ENCODE assay signal across 13 cellular contexts in genomic region chr14:99672506-99673327, GRCh38. TPM values are rescaled to one million over a fixed set of nuclear protein-coding genes. Genes with fewer than 3 reads are reported as not detected.
DNase-seq lines count a peak whose midpoint lies in the region; ATAC-seq, FAIRE-seq and TF ChIP-seq lines count a peak whose summit lies in the region.
"Had no signal": no experiment of that assay in that cellular context is flagged by ENCODE, and none has a peak within 500 bp of the region (broad histone marks: within the 10 kb centered on the region; RNA-seq: fewer than 3 reads in every experiment).

No MANE protein-coding gene starts in this region.

- H3K9me3 Mint-ChIP-seq in activated naive CD8-positive, alpha-beta T cell treated with anti-CD3 and anti-CD28 coated beads, Interleukin-2, amount 50 U/mL, for 24 hours, result no peaks in the 10 kb centered on the region

- peaks cover 8% of the 10 kb centered on the region for H3K27me3 Mint-ChIP-seq in activated naive CD8-positive, alpha-beta T cell treated with anti-CD3 and anti-CD28 coated beads, Interleukin-2, amount 50 U/mL, for 24 hours

- ATAC-seq in GM21528 (IDR thresholded peaks at IDR 0.05; ENCODE audit: low FRiP score, unreplicated experiment) (peak; percentile 63), GM19023 (IDR thresholded peaks at IDR 0.05; ENCODE audit: unreplicated experiment) (no peak)
- ATAC-seq in activated naive CD8-positive, alpha-beta T cell treated with anti-CD3 and anti-CD28 coated beads, Interleukin-2, amount 50 U/mL, for 24 hours, result no peak

- H3K36me3 Mint-ChIP-seq in activated naive CD8-positive, alpha-beta T cell treated with anti-CD3 and anti-CD28 coated beads, Interleukin-2, amount 50 U/mL, for 24 hours (ENCODE audit: low read depth), result no peaks in the 10 kb centered on the region

- H3K23me2 ChIP-seq in H1 (ENCODE audit: low read depth, low read length), result no peaks in the 10 kb centered on the region

- H3K4me1 ChIP-seq in BLaER1 (peaks cover 22% of the 10 kb centered on the region), H1 (replicated peaks in 1 of 4; ENCODE audit: control insufficient read depth in 3 of 4, insufficient read depth in 4 of 4, low read length in 3 of 4) (peaks cover 15 to 30% (median 22%) of the 10 kb centered on the region in 4 experiments)

- H3K27ac Mint-ChIP-seq in activated naive CD8-positive, alpha-beta T cell treated with anti-CD3 and anti-CD28 coated beads, Interleukin-2, amount 50 U/mL, for 24 hours, result no peak overlapping the region

- peak overlapping the region; percentile 88; the same call in 1 of the 2 replicates for H2BK15ac ChIP-seq in H1 (ENCODE audit: low read length)

- peaks cover 14% of the 10 kb centered on the region for H3K4me1 Mint-ChIP-seq in activated naive CD8-positive, alpha-beta T cell treated with anti-CD3 and anti-CD28 coated beads, Interleukin-2, amount 50 U/mL, for 24 hours

- H3K4me3 ChIP-seq in BLaER1 (no peak overlapping the region), H1 (ENCODE audit: extremely low read depth in 1 of 4, insufficient read depth in 2 of 4, low read depth in 3 of 4, low read length in 4 of 4) (no peak overlapping the region)
- H3K4me3 ChIP-seq: thoracic aorta had no signal

- H3K9ac ChIP-seq in BLaER1 (peak overlapping the region; percentile 65), H1 (replicated peaks in 1 of 4; ENCODE audit: extremely low read depth in 1 of 4, low read depth in 3 of 4, low read length in 3 of 4) (no peak overlapping the region; a peak in 3 of 7 replicates)

- H2BK20ac ChIP-seq in H1 (ENCODE audit: low read length), result no peak overlapping the region

- no peak for FAIRE-seq in H1 (lab: Jason Lieb, UNC)
- no peak for FAIRE-seq in urothelium cell line (lab: Jason Lieb, UNC)
- FAIRE-seq: keratinocyte had no signal

- no peaks in the 10 kb centered on the region for H3K27me3 ChIP-seq in BLaER1
- no peaks in the 10 kb centered on the region for H3K27me3 ChIP-seq in H1 (replicated peaks in 1 of 4; ENCODE audit: control insufficient read depth in 3 of 4, extremely low read depth in 1 of 4, insufficient read depth in 3 of 4, low read length in 3 of 4)
- H3K27me3 ChIP-seq: dorsolateral prefrontal cortex had no signal

- no peaks in the 10 kb centered on the region for H4K20me1 ChIP-seq in BLaER1
- H4K20me1 ChIP-seq in H1 (replicated peaks in 1 of 2; ENCODE audit: control insufficient read depth in 1 of 2, insufficient read depth in 2 of 2, low read length in 2 of 2), result no peaks in the 10 kb centered on the region

- H4K5ac ChIP-seq in H1 (ENCODE audit: insufficient read length, low read depth, low read length), result no peak overlapping the region

- no peak overlapping the region for H2AFZ ChIP-seq in H1 (ENCODE audit: low read length)

- H3K79me1 ChIP-seq in H1 (ENCODE audit: low read depth, low read length), result no peaks in the 10 kb centered on the region

- no peak for TF ChIP-seq RAD21 in H1 (IDR thresholded peaks at IDR 0.05 in 1 of 2, conservative IDR thresholded peaks at IDR 0.05 in 1 of 2; ENCODE audit: low read depth in 2 of 2, low read length in 2 of 2)

- H3K14ac ChIP-seq in H1 (ENCODE audit: insufficient read length), result no peak overlapping the region

- POLR2A ChIA-PET in H1 (lab: Charles Lee; ENCODE audit: partially characterized antibody), result interaction anchor here (0.8 kb wide), 1 partner anchor 78 kb away, joined by 3 read pairs; no protein-coding TSS in a partner anchor

- no peak overlapping the region for H3K56ac ChIP-seq in H1 (replicated peaks; ENCODE audit: insufficient read length, low read depth, low read length)

- H3K9me3 ChIP-seq in BLaER1 (peaks cover 9% of the 10 kb centered on the region), H1 (ENCODE audit: insufficient read depth in 2 of 2, low read depth in 1 of 2, low read length in 1 of 2) (peaks cover 2 to 6% of the 10 kb centered on the region in 2 experiments; a peak in 2 of 4 replicates)

- no peaks in the 10 kb centered on the region for H3K79me2 ChIP-seq in H1 (ENCODE audit: control insufficient read depth in 1 of 2, insufficient read depth in 2 of 2, low read length in 2 of 2)

- H3K27ac ChIP-seq in BLaER1, result peak overlapping the region; percentile 73
- H3K27ac ChIP-seq in H1 (ENCODE audit: low read depth, low read length), result no peak overlapping the region
- H3K27ac ChIP-seq: C4-2B, thoracic aorta had no signal

- DNase-seq in NOMO-1 (lab: John Stamatoyannopoulos, UW; ENCODE audit: unreplicated experiment in 2 of 2), result peak; percentile 51 to 54
- DNase-seq in H1 (ENCODE audit: low read depth in 1 of 2, low spot score in 2 of 2), result no peak
- no peak for DNase-seq in urothelium cell line (ENCODE audit: low spot score)
- no peak for DNase-seq in activated naive CD8-positive, alpha-beta T cell treated with anti-CD3 and anti-CD28 coated beads, Interleukin-2, amount 50 U/mL, for 24 hours
- no peak for DNase-seq in NCI-H446 treated with DMSO at 0.1 percent for 48 hours (lab: John Stamatoyannopoulos, UW)
- DNase-seq: NCI-H2081 treated with DMSO at 0.1 percent for 48 hours had no signal

- peak overlapping the region; percentile 53; the same call in 1 of the 2 replicates for H2BK12ac ChIP-seq in H1 (ENCODE audit: low read depth, low read length)

- no peak for TF ChIP-seq CTCF in H1 (IDR thresholded peaks at IDR 0.05; ENCODE audit: control extremely low read depth in 1 of 3, insufficient read depth in 1 of 3, low read depth in 1 of 3, low read length in 3 of 3)

- H4K8ac ChIP-seq in H1 (ENCODE audit: extremely low read depth, insufficient read depth, low read length), result peak overlapping the region; percentile 51

- no peak overlapping the region for H2BK120ac ChIP-seq in H1 (replicated peaks; ENCODE audit: low read depth, low read length)

- H3K18ac ChIP-seq in H1 (ENCODE audit: extremely low read depth, low read length), result peak overlapping the region; percentile 51; the same call in 1 of the 2 replicates

- H3K23ac ChIP-seq in H1 (ENCODE audit: insufficient read length), result no peak overlapping the region

- no peak overlapping the region for H3K4me3 Mint-ChIP-seq in activated naive CD8-positive, alpha-beta T cell treated with anti-CD3 and anti-CD28 coated beads, Interleukin-2, amount 50 U/mL, for 24 hours

- H3K4me2 ChIP-seq in BLaER1 (peak overlapping the region; percentile 82), H1 (ENCODE audit: insufficient read depth in 1 of 2, low read depth in 2 of 2, low read length in 2 of 2) (no peak overlapping the region; a peak in 1 of 4 replicates)

- no peak overlapping the region for H3K4ac ChIP-seq in H1 (replicated peaks; ENCODE audit: insufficient read length, low read depth, low read length)

- H2AK5ac ChIP-seq in H1 (ENCODE audit: low read depth, low read length), result peak overlapping the region; percentile 79; the same call in 1 of the 2 replicates

- peaks cover 5% of the 10 kb centered on the region; the same call in 1 of the 2 replicates for H3K36me3 ChIP-seq in BLaER1
- no peaks in the 10 kb centered on the region for H3K36me3 ChIP-seq in H1 (ENCODE audit: control insufficient read depth in 2 of 4, insufficient read depth in 4 of 4, low read length in 3 of 4)
- H3K36me3 ChIP-seq: thoracic aorta had no signal

- TF ChIP-seq EP300 in H1 (IDR thresholded peaks at IDR 0.05; ENCODE audit: borderline replicate concordance in 1 of 2, low read depth in 2 of 2, low read length in 2 of 2), result no peak

- WGBS in H1 (ENCODE audit: extremely low coverage in 1 of 2, insufficient coverage in 1 of 2, insufficient read length in 1 of 2, insufficient replicate concordance in 2 of 2, low coverage in 1 of 2, low lambda C conversion rate in 2 of 2, missing lambda C conversion rate in 1 of 2), 2 experiments, result 83% methylated on average over 10 of the region's 11 CpGs; no CpG with 5 or more reads in 1 of the 2 experiments

- CTCF ChIA-PET in H1 (lab: Charles Lee; ENCODE audit: partially characterized antibody), result interaction anchor here (0.6 to 1.2 kb wide), 5 partner anchors 11 to 79 kb away, joined by 3 to 7 read pairs (median 3); partner anchors contain the start of gene CYP46A1

- TF ChIP-seq POLR2A in H1 (IDR thresholded peaks at IDR 0.05; ENCODE audit: control extremely low read depth in 1 of 2, low read depth in 2 of 2, low read length in 2 of 2), result no peak

- H2BK5ac ChIP-seq in H1 (ENCODE audit: low read depth, low read length), result no peak overlapping the region

- no peak overlapping the region for H4K91ac ChIP-seq in H1 (replicated peaks; ENCODE audit: insufficient read length, low read length)

TF ChIP-seq in H1, 55 proteins besides CTCF, POLR2A, EP300 and RAD21:
- TF ChIP-seq BRCA1 (IDR thresholded peaks at IDR 0.05; ENCODE audit: low read depth, low read length), result no peak
- TF ChIP-seq CEBPB (IDR thresholded peaks at IDR 0.05; ENCODE audit: low read depth, low read length), result no peak
- TF ChIP-seq BCL11A (IDR thresholded peaks at IDR 0.05; ENCODE audit: low read depth in 2 of 2, low read length in 2 of 2), result no peak

RNA-seq across cellular contexts. Expression of gene CYP46A1, which starts 11.4 kb away (rescaled TPM):
- total RNA-seq in H1 (2021; fragmentation: NEBNext Ultra II Directional; extraction: Animal tissue kit (Norgen Biotek cat#: 25700)), result 0.71 and 1.3 TPM in 2 replicates
- 0.41 and 0.89 TPM in 2 replicates for polyA plus RNA-seq in H1 (2011; rRNA removed)
- 0.88 TPM for polyA plus RNA-seq in H1 (2011; cell fraction: cytosol; rRNA removed)
- 4.4 TPM for polyA plus RNA-seq in H1 (2011; cell fraction: nucleus; rRNA removed)
- polyA plus RNA-seq in H1 (2012, experiment 1 of 2), result 0.60 to 1.6 TPM (median 0.87 TPM) in 4 replicates
- polyA plus RNA-seq in H1 (2012, experiment 2 of 2), result 0.45 TPM
- 0.63 TPM for polyA plus RNA-seq in H1 (2013, experiment 1 of 2)
- 0.57 TPM for polyA plus RNA-seq in H1 (2013, experiment 2 of 2)
- 0.63 and 0.91 TPM in 2 replicates for polyA minus RNA-seq in H1 (2011; rRNA and poly(A)+ RNA removed)
- polyA minus RNA-seq in H1 (2011; cell fraction: cytosol; rRNA and poly(A)+ RNA removed), result not detected
- polyA minus RNA-seq in H1 (2011; cell fraction: nucleus; rRNA and poly(A)+ RNA removed), result 1.9 TPM

RNA-seq across cellular contexts. Expression of gene HHIPL1, which starts 27.8 kb away (rescaled TPM):
- 2.6 and 3.1 TPM in 2 replicates for total RNA-seq in H1 (2021; fragmentation: NEBNext Ultra II Directional; extraction: Animal tissue kit (Norgen Biotek cat#: 25700))
- 1.5 and 2.1 TPM in 2 replicates for polyA plus RNA-seq in H1 (2011; rRNA removed)
- 1.4 TPM for polyA plus RNA-seq in H1 (2011; cell fraction: cytosol; rRNA removed)
- 3.1 TPM for polyA plus RNA-seq in H1 (2011; cell fraction: nucleus; rRNA removed)
- polyA plus RNA-seq in H1 (2012, experiment 1 of 2), result 1.0 to 2.0 TPM (median 1.8 TPM) in 4 replicates
- polyA plus RNA-seq in H1 (2012, experiment 2 of 2), result 1.2 TPM
- 1.2 TPM for polyA plus RNA-seq in H1 (2013, experiment 1 of 2)
- 1.6 TPM for polyA plus RNA-seq in H1 (2013, experiment 2 of 2)
- 1.4 and 1.5 TPM in 2 replicates for polyA minus RNA-seq in H1 (2011; rRNA and poly(A)+ RNA removed)
- polyA minus RNA-seq in H1 (2011; cell fraction: cytosol; rRNA and poly(A)+ RNA removed), result 1.7 TPM
- 3.8 TPM for polyA minus RNA-seq in H1 (2011; cell fraction: nucleus; rRNA and poly(A)+ RNA removed)

Comparison
In these comparisons a context has a peak if more than half of its experiments do, and no peak if none do; other contexts are left out.
1. DNase-seq: peak in NOMO-1 (2 of 2); none in H1 (0 of 2), urothelium cell line (single experiment), activated naive CD8-positive, alpha-beta T cell treated with anti-CD3 and anti-CD28 coated beads, Interleukin-2, amount 50 U/mL, for 24 hours (single experiment) and NCI-H446 treated with DMSO at 0.1 percent for 48 hours (single experiment).